ENCODE assay signal across 2 cellular contexts in the genomic region with DNA sequence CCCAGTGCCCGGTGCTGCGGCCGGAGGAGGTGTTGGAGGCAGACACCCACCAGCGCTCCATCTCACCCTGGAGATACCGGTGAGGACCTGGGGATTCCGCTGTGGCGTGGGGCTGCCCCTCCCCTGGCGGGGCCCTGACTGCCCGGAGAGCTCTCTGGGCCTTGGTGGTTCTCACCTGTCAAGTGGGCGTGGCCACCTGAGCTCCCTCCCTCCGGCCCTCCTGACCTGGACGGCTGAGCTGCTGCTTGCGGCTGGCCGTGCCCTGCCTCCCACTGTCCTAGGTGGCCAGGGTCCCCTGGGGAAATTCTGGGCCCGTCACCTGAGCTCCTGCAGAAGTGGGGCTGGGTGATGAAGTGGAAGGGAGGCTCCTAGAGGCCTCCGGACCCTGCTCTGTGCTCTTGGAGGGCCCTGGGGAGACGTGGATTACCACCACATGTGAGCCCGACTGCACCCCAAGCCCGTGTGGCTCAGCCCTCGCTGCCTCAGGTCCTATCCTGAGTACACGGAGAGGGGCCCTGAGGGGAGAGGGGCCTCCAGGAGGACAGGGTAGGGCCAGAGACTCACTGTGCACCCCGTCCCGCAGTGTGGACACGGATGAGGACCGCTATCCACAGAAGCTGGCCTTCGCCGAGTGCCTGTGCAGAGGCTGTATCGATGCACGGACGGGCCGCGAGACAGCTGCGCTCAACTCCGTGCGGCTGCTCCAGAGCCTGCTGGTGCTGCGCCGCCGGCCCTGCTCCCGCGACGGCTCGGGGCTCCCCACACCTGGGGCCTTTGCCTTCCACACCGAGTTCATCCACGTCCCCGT.
TF ChIP-seq lines count a peak whose summit lies in the region.

No MANE protein-coding gene starts in this region.

TF ChIP-seq in IMR-90, 13 proteins besides CTCF, POLR2A, EP300 and RAD21:
- TF ChIP-seq MAZ (IDR thresholded peaks at IDR 0.05; ENCODE audit: borderline replicate concordance, low read depth, low read length) (no peak), FOS (IDR thresholded peaks at IDR 0.05; ENCODE audit: low read depth, low read length) (no peak), NFE2L2 (IDR thresholded peaks at IDR 0.05; ENCODE audit: low read depth, low read length) (no peak), MAFK (IDR thresholded peaks at IDR 0.05; ENCODE audit: low read depth, low read length) (no peak), RCOR1 (IDR thresholded peaks at IDR 0.05; ENCODE audit: insufficient replicate concordance, low read length) (no peak), RFX5 (IDR thresholded peaks at IDR 0.05; ENCODE audit: low read depth, low read length) (no peak), MXI1 (IDR thresholded peaks at IDR 0.05; ENCODE audit: borderline replicate concordance, low read depth, low read length) (no peak), CEBPB (IDR thresholded peaks at IDR 0.05; ENCODE audit: low read depth, low read length) (no peak), SMC3 (IDR thresholded peaks at IDR 0.05; ENCODE audit: low read depth, low read length) (no peak), BHLHE40 (IDR thresholded peaks at IDR 0.05; ENCODE audit: low read depth, low read length) (no peak), CHD1 (IDR thresholded peaks at IDR 0.05; ENCODE audit: low read depth, low read length) (no peak)
- TF ChIP-seq, protein P1, sequence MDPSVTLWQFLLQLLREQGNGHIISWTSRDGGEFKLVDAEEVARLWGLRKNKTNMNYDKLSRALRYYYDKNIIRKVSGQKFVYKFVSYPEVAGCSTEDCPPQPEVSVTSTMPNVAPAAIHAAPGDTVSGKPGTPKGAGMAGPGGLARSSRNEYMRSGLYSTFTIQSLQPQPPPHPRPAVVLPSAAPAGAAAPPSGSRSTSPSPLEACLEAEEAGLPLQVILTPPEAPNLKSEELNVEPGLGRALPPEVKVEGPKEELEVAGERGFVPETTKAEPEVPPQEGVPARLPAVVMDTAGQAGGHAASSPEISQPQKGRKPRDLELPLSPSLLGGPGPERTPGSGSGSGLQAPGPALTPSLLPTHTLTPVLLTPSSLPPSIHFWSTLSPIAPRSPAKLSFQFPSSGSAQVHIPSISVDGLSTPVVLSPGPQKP (IDR thresholded peaks at IDR 0.05; ENCODE audit: borderline replicate concordance, low read depth, low read length): no peak
- TF ChIP-seq, protein P2, sequence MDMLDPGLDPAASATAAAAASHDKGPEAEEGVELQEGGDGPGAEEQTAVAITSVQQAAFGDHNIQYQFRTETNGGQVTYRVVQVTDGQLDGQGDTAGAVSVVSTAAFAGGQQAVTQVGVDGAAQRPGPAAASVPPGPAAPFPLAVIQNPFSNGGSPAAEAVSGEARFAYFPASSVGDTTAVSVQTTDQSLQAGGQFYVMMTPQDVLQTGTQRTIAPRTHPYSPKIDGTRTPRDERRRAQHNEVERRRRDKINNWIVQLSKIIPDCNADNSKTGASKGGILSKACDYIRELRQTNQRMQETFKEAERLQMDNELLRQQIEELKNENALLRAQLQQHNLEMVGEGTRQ (IDR thresholded peaks at IDR 0.05; ENCODE audit: low read depth, low read length): no peak

TF ChIP-seq in H1, 55 proteins besides CTCF, POLR2A, EP300 and RAD21:
- TF ChIP-seq MAFK (IDR thresholded peaks at IDR 0.05; ENCODE audit: low read depth, low read length): no peak
- no peak for TF ChIP-seq YY1 (IDR thresholded peaks at IDR 0.05; ENCODE audit: low read depth, low read length)
- TF ChIP-seq SP1 (IDR thresholded peaks at IDR 0.05; ENCODE audit: low read depth, low read length): no peak
- TF ChIP-seq PHF8 (conservative IDR thresholded peaks at IDR 0.05; ENCODE audit: low read depth, low read length): no peak
- TF ChIP-seq, protein P2 (IDR thresholded peaks at IDR 0.05; ENCODE audit: low read length): no peak
